ENCODE assay signal across 12 cellular contexts in the genomic region with DNA sequence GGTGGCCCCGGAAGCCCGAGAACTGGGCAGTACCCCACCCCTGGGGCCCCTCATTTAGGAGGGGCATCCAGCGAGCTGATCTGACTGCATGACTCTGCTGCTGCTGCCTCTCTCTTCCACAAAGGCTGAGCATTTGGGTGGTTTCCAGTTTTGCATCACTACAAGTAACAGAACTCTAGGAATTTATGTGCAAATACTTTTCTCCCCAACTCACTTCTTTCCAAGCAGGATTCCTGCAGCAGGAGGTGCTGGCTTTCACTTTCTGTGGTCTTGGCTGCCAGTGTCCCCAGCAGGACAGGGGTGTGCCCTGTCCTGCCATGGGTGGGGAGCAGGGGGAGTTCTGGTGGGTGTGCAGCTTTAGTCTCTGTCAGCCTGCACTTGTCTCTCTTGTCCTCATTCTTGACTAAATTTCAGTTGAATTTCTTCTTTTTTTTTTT. TPM values are rescaled to one million over a fixed set of nuclear protein-coding genes. Genes with fewer than 3 reads are reported as not detected.
DNase-seq lines count a peak whose midpoint lies in the region; ATAC-seq and TF ChIP-seq lines count a peak whose summit lies in the region.
"Had no signal": no experiment of that assay in that cellular context is flagged by ENCODE, and none has a peak within 500 bp of the region (broad histone marks: within the 10 kb centered on the region; RNA-seq: fewer than 3 reads in every experiment).

No MANE protein-coding gene starts in this region.

- H3K4me1 ChIP-seq in lung (ENCODE audit: control insufficient read depth in 2 of 2, insufficient read depth in 2 of 2, low read length in 2 of 2), result peaks cover 0 to 5% of the 10 kb centered on the region in 2 donors
- H3K4me1 ChIP-seq in effector memory CD4-positive, alpha-beta T cell (ENCODE audit: control insufficient read depth, insufficient read depth, low read length, poor library complexity, severe bottlenecking), result no peaks in the 10 kb centered on the region
- peaks cover 0 to 20% (median 13%) of the 10 kb centered on the region in 4 donors for H3K4me1 ChIP-seq in transverse colon

- H3K9me3 ChIP-seq in lung (ENCODE audit: control insufficient read depth in 2 of 2, insufficient read depth in 1 of 2, low read length in 1 of 2) (no peaks in the 10 kb centered on the region), transverse colon (no peaks in the 10 kb centered on the region)
- no peaks in the 10 kb centered on the region for H3K9me3 ChIP-seq in effector memory CD4-positive, alpha-beta T cell (ENCODE audit: control insufficient read depth, low read length)

- H3K27me3 ChIP-seq in HL-60 (ENCODE audit: insufficient read depth, poor library complexity, severe bottlenecking) (no peaks in the 10 kb centered on the region), lung (ENCODE audit: control insufficient read depth, insufficient read depth) (no peaks in the 10 kb centered on the region), transverse colon (no peaks in the 10 kb centered on the region)
- H3K27me3 ChIP-seq in effector memory CD4-positive, alpha-beta T cell (replicated peaks; ENCODE audit: control insufficient read depth, insufficient read depth, low read length, poor library complexity, severe bottlenecking), result no peaks in the 10 kb centered on the region

- H3K27ac ChIP-seq in HL-60 (replicated peaks), result peak overlapping the region; percentile 75
- no peak overlapping the region for H3K27ac ChIP-seq in lung (ENCODE audit: low read depth in 1 of 2, low read length in 1 of 2)
- no peak overlapping the region for H3K27ac ChIP-seq in effector memory CD4-positive, alpha-beta T cell (ENCODE audit: insufficient read depth, low read length, poor library complexity, severe bottlenecking)
- no peak overlapping the region for H3K27ac ChIP-seq in transverse colon

- DNase-seq in AG08395 (ENCODE audit: low spot score) (peak; percentile 91), HL-60 (ENCODE audit: low read depth in 1 of 2, low spot score in 1 of 2) (peak; percentile 38 to 42), astrocyte of the spinal cord (ENCODE audit: low read depth, low spot score) (peak; percentile 87), lung (ENCODE audit: low spot score) (no peak), transverse colon (no peak)
- DNase-seq in stimulated activated CD4-positive, alpha-beta T cell treated with anti-CD3 and anti-CD28 coated beads, Interleukin-12 subunit alpha, Interleukin-12 subunit beta, amount 100 ng/mL, for 4 hours, result no peak
- no peak for DNase-seq in effector memory CD4-positive, alpha-beta T cell
- DNase-seq: activated naive CD4-positive, alpha-beta T cell treated with Interleukin-2 at 50 U/mL for 16 hours; DMS153; KBM-7; SHP77 had no signal

- no peak for TF ChIP-seq CTCF in HL-60 (IDR thresholded peaks at IDR 0.05; ENCODE audit: insufficient read depth, low read length)
- peak; percentile 9 for TF ChIP-seq CTCF in astrocyte of the spinal cord (IDR thresholded peaks at IDR 0.05; ENCODE audit: low read depth, low read length)
- TF ChIP-seq CTCF in lung (IDR thresholded peaks at IDR 0.05; ENCODE audit: control extremely low read depth, extremely low read depth), result no peak
- no peak for TF ChIP-seq CTCF in transverse colon (IDR thresholded peaks at IDR 0.05)

- ATAC-seq in lung (ENCODE audit: insufficient read depth, low FRiP score) (peak; percentile 16), HG02870 (IDR thresholded peaks at IDR 0.05; ENCODE audit: unreplicated experiment) (no peak)

- no peak overlapping the region for H3K4me3 ChIP-seq in HL-60 (replicated peaks; ENCODE audit: insufficient read depth, low read length)
- H3K4me3 ChIP-seq in astrocyte of the spinal cord (ENCODE audit: low read depth, low read length), result no peak overlapping the region
- H3K4me3 ChIP-seq in lung, result no peak overlapping the region
- H3K4me3 ChIP-seq in effector memory CD4-positive, alpha-beta T cell (ENCODE audit: insufficient read depth, low read depth, low read length, poor library complexity, severe bottlenecking), result no peak overlapping the region
- H3K4me3 ChIP-seq in transverse colon, result no peak overlapping the region

- 30 to 32% methylated on average over 3 of the region's 3 CpGs for WGBS in lung, 2 donors
- WGBS in transverse colon (ENCODE audit: low coverage in 1 of 2), 2 donors, result 0% methylated on average over 1 to 3 of the region's 3 CpGs

- no peak for TF ChIP-seq EP300 in transverse colon (IDR thresholded peaks at IDR 0.05; ENCODE audit: low read depth)

- no peak for TF ChIP-seq POLR2A in transverse colon (IDR thresholded peaks at IDR 0.05)

- no peaks in the 10 kb centered on the region for H3K36me3 ChIP-seq in lung (ENCODE audit: control insufficient read depth in 2 of 2, insufficient read depth in 2 of 2, low read length in 2 of 2)
- no peaks in the 10 kb centered on the region for H3K36me3 ChIP-seq in effector memory CD4-positive, alpha-beta T cell (ENCODE audit: control insufficient read depth, insufficient read depth, low read length)
- no peaks in the 10 kb centered on the region for H3K36me3 ChIP-seq in transverse colon

- intact Hi-C loops in transverse colon (cut with DNase I; ENCODE audit: low total_unique reads), result no loop called here

- in situ Hi-C loops in astrocyte of the spinal cord (cut with HindIII; ENCODE audit: low sequenced_read_pairs) (no loop called here), transverse colon (cut with MboI; ENCODE audit: low pct_ligation_motif_present in 1 of 4, low pct_unique_long_range_greater_than_20kb in 1 of 4, low sequenced_read_pairs in 3 of 4) (no loop called here)

RNA-seq across cellular contexts. Expression of gene UPB1, which starts 21.2 kb away (rescaled TPM):
- total RNA-seq in lung, result 1 to 10 TPM; 2.1 to 4.0 TPM
- polyA plus RNA-seq in lung, result 1 to 10 TPM in 1 of 2 donors, under 1 TPM in 1; 0.87 to 4.5 TPM
- total RNA-seq in transverse colon, result under 1 TPM in 1 of 4 donors, not detected in 3; 0.32 TPM

RNA-seq across cellular contexts. Expression of gene GUCD1, which starts 38.6 kb away (rescaled TPM):
- total RNA-seq in lung, result 100 to 1,000 TPM in 1 of 2 donors, 10 to 100 TPM in 1; 94.6 to 130 TPM
- polyA plus RNA-seq in lung, result 100 to 1,000 TPM in 1 of 2 donors, 10 to 100 TPM in 1; 87.8 to 120 TPM
- 100 to 1,000 TPM in 3 of 4 donors, 10 to 100 TPM in 1; 56.7 to 498 (median 277) TPM for total RNA-seq in transverse colon

RNA-seq across cellular contexts. Expression of gene SNRPD3, which starts 39.5 kb away (rescaled TPM):
- total RNA-seq in lung (100 to 1,000 TPM in 1 of 2 donors, 10 to 100 TPM in 1; 76.3 to 193 TPM), transverse colon (100 to 1,000 TPM in 2 of 4 donors, 10 to 100 TPM in 2; 21.3 to 127 (median 93.8) TPM)
- 100 to 1,000 TPM; 109 to 113 TPM for polyA plus RNA-seq in lung

Comparison
In these comparisons a context has a peak if more than half of its experiments do, and no peak if none do; other contexts are left out.
1. DNase-seq: peak in AG08395 (single experiment), HL-60 (2 of 2) and astrocyte of the spinal cord (single experiment); none in lung (single experiment), stimulated activated CD4-positive, alpha-beta T cell treated with anti-CD3 and anti-CD28 coated beads, Interleukin-12 subunit alpha, Interleukin-12 subunit beta, amount 100 ng/mL, for 4 hours (single experiment), effector memory CD4-positive, alpha-beta T cell (0 of 3) and transverse colon (single experiment).